17 cellular contexts compared by ENCODE assay signal in genomic region chr2:119960821-119961220, GRCh38. TPM values are rescaled to one million over a fixed set of nuclear protein-coding genes. Genes with fewer than 3 reads are reported as not detected.
DNase-seq lines count a peak whose midpoint lies in the region; ATAC-seq and TF ChIP-seq lines count a peak whose summit lies in the region.
"Had no signal": no experiment of that assay in that cellular context is flagged by ENCODE, and none has a peak within 500 bp of the region (broad histone marks: within the 10 kb centered on the region; RNA-seq: fewer than 3 reads in every experiment).

No MANE protein-coding gene starts in this region.

- H3K27ac ChIP-seq in Peyer's patch = no peak overlapping the region
- H3K27ac ChIP-seq: heart right ventricle, transverse colon had no signal

- H3K4me1 ChIP-seq in Peyer's patch = no peaks in the 10 kb centered on the region
- H3K4me1 ChIP-seq: transverse colon had no signal

- peaks cover 70% of the 10 kb centered on the region for H3K36me3 Mint-ChIP-seq in WTC11

- DNase-seq in activated CD4-positive, CD25-positive, alpha-beta regulatory T cell (lab: John Stamatoyannopoulos, UW) = no peak
- DNase-seq in WTC11 (ENCODE audit: low spot score) (no peak), fibroblast of mammary gland (ENCODE audit: low read depth) (peak; percentile 75), Peyer's patch (no peak), NCI-H1092 treated with DMSO at 0.1 percent for 48 hours (lab: John Stamatoyannopoulos, UW) (no peak), NCI-H1694 (lab: John Stamatoyannopoulos, UW) (no peak)
- no peak for DNase-seq in stimulated activated naive CD8-positive, alpha-beta T cell treated with anti-CD3 and anti-CD28 coated beads, Interleukin-15, amount 100 ng/mL, for 72 hours
- DNase-seq: activated gamma-delta T cell treated with Interleukin-2 at 50 U/mL for 16 hours, aorta, heart right ventricle, NCI-H446 treated with DMSO at 0.1 percent for 48 hours, Right ventricle myocardium superior, transverse colon had no signal

- peaks cover 7% of the 10 kb centered on the region for H3K9me3 Mint-ChIP-seq in WTC11
- H3K9me3 Mint-ChIP-seq in stimulated activated naive CD8-positive, alpha-beta T cell treated with anti-CD3 and anti-CD28 coated beads, Interleukin-15, amount 100 ng/mL, for 72 hours = no peaks in the 10 kb centered on the region
- H3K9me3 Mint-ChIP-seq: CD14-positive monocyte; memory B cell; T-helper 1 cell treated with Interleukin-12 subunit alpha and Interleukin-12 subunit beta and Interleukin-4 antibody, amounts not matched to agents 30 μg/mL and 1 μg/mL, for 36 hours had no signal

- no peaks in the 10 kb centered on the region for H3K27me3 ChIP-seq in Peyer's patch
- H3K27me3 ChIP-seq: heart right ventricle, transverse colon had no signal

- H3K4me3 ChIP-seq in fibroblast of mammary gland (ENCODE audit: control insufficient read depth, low read depth, low read length) (no peak overlapping the region), Peyer's patch (no peak overlapping the region)
- H3K4me3 ChIP-seq: heart right ventricle, transverse colon had no signal

- ATAC-seq in activated CD4-positive, CD25-positive, alpha-beta regulatory T cell treated with anti-CD3 and anti-CD28 coated beads, Interleukin-2, amount 50 U/mL, for 24 hours = peak; percentile 73 to 80
- no peak for ATAC-seq in WTC11
- ATAC-seq in stimulated activated naive CD8-positive, alpha-beta T cell treated with anti-CD3 and anti-CD28 coated beads, Interleukin-15, amount 100 ng/mL, for 72 hours = peak; percentile 93
- ATAC-seq: heart right ventricle had no signal

- TF ChIP-seq CTCF in WTC11 (IDR thresholded peaks at IDR 0.05) (no peak), fibroblast of mammary gland (conservative IDR thresholded peaks at IDR 0.05; ENCODE audit: control insufficient read depth, insufficient read depth, low read depth, low read length) (no peak), Peyer's patch (IDR thresholded peaks at IDR 0.05) (no peak)

- TF ChIP-seq POLR2A in Peyer's patch (IDR thresholded peaks at IDR 0.05) = no peak

- peaks cover 15% of the 10 kb centered on the region for H3K4me1 Mint-ChIP-seq in WTC11
- H3K4me1 Mint-ChIP-seq in stimulated activated naive CD8-positive, alpha-beta T cell treated with anti-CD3 and anti-CD28 coated beads, Interleukin-15, amount 100 ng/mL, for 72 hours = peaks cover 24% of the 10 kb centered on the region
- H3K4me1 Mint-ChIP-seq: CD14-positive monocyte, memory B cell had no signal

- CTCF ChIA-PET in WTC11 (lab: Charles Lee) = no interaction called here

- peaks cover 0 to 36% (median 0%) of the 10 kb centered on the region in 3 donors for H3K36me3 ChIP-seq in Peyer's patch

- peak overlapping the region; percentile 3; the same call in 1 of the 2 replicates for H3K27ac Mint-ChIP-seq in WTC11
- no peak overlapping the region for H3K27ac Mint-ChIP-seq in stimulated activated naive CD8-positive, alpha-beta T cell treated with anti-CD3 and anti-CD28 coated beads, Interleukin-15, amount 100 ng/mL, for 72 hours
- H3K27ac Mint-ChIP-seq: CD14-positive monocyte; memory B cell; T-helper 1 cell treated with Interleukin-12 subunit alpha and Interleukin-12 subunit beta and Interleukin-4 antibody, amounts not matched to agents 30 μg/mL and 1 μg/mL, for 36 hours had no signal

- H3K9me3 ChIP-seq in Peyer's patch = no peaks in the 10 kb centered on the region
- H3K9me3 ChIP-seq: transverse colon had no signal

- H3K27me3 Mint-ChIP-seq in WTC11 (ENCODE audit: low read depth) = no peaks in the 10 kb centered on the region
- H3K27me3 Mint-ChIP-seq in stimulated activated naive CD8-positive, alpha-beta T cell treated with anti-CD3 and anti-CD28 coated beads, Interleukin-15, amount 100 ng/mL, for 72 hours = no peaks in the 10 kb centered on the region
- H3K27me3 Mint-ChIP-seq: memory B cell had no signal

- POLR2A ChIA-PET in WTC11 (lab: Charles Lee) = no interaction called here

- no peak overlapping the region for H3K4me3 Mint-ChIP-seq in WTC11
- no peak overlapping the region for H3K4me3 Mint-ChIP-seq in stimulated activated naive CD8-positive, alpha-beta T cell treated with anti-CD3 and anti-CD28 coated beads, Interleukin-15, amount 100 ng/mL, for 72 hours
- H3K4me3 Mint-ChIP-seq: CD14-positive monocyte; memory B cell; T-helper 1 cell treated with Interleukin-12 subunit alpha and Interleukin-12 subunit beta and Interleukin-4 antibody, amounts not matched to agents 30 μg/mL and 1 μg/mL, for 36 hours had no signal

TF ChIP-seq in WTC11, 78 proteins besides CTCF, POLR2A, EP300 and RAD21:
- no peak for TF ChIP-seq HMGXB4 (CRISPR knock-in tag; IDR thresholded peaks at IDR 0.05)
- no peak for TF ChIP-seq PREB (CRISPR knock-in tag; IDR thresholded peaks at IDR 0.05; ENCODE audit: borderline replicate concordance)
- TF ChIP-seq ZNF671 (CRISPR knock-in tag; IDR thresholded peaks at IDR 0.05) = no peak

RNA-seq across cellular contexts. Expression of gene EPB41L5, which starts 52.1 kb away (rescaled TPM):
- total RNA-seq in WTC11 (2021) (34.9 to 40.0 TPM (median 37.7 TPM) in 3 replicates), Peyer's patch (10 to 100 TPM; 21.5 to 52.9 (median 41.4) TPM)
